In genomic region chr17:50272711-50273653, GRCh38 we compare ENCODE assay signal across 8 cellular contexts. TPM values are rescaled to one million over a fixed set of nuclear protein-coding genes. Genes with fewer than 3 reads are reported as not detected.
A peak's percentile ranks its signal among the peaks of the same experiment; 100 is the strongest.
DNase-seq lines count a peak whose midpoint lies in the region; ATAC-seq and FAIRE-seq lines count a peak whose summit lies in the region.

No MANE protein-coding gene starts in this region.

- H3K4me3 Mint-ChIP-seq in activated naive CD4-positive, alpha-beta T cell treated with anti-CD3 and anti-CD28 coated beads for 36 hours: peak overlapping the region; percentile 13

- FAIRE-seq in urothelium cell line (lab: Jason Lieb, UNC): no peak

- intact Hi-C loops in activated naive CD4-positive, alpha-beta T cell treated with anti-CD3 and anti-CD28 coated beads for 36 hours (cut with micrococcal nuclease): loop anchor here (1.0 to 5.0 kb wide), 4 partner anchors 24 to 156 kb away; no protein-coding TSS in a partner anchor
- intact Hi-C loops in Right ventricle myocardium superior (cut with DNase I): loop anchor here (1.0 kb wide), 1 partner anchor 71 kb away; no protein-coding TSS in a partner anchor

- CTCF ChIA-PET in activated naive CD4-positive, alpha-beta T cell treated with anti-CD3 and anti-CD28 coated beads for 36 hours (lab: Charles Lee): interaction anchor here (0.6 to 12.9 kb wide), 18 partner anchors 10 to 124 kb away, joined by 3 to 225 read pairs (median 4); partner anchors contain the start of genes COL1A1 and LRRC59

- DNase-seq in 8988T (peak; percentile 87), GM19238 (ENCODE audit: insufficient read length, low spot score) (peak; percentile 66), RPMI8226 (peak; percentile 52), Right ventricle myocardium superior (peak; percentile 74), pons (ENCODE audit: low spot score) (peak; percentile 5), urothelium cell line (ENCODE audit: low spot score) (peak; percentile 85)
- peak; percentile 52 for DNase-seq in activated naive CD4-positive, alpha-beta T cell treated with anti-CD3 and anti-CD28 coated beads for 36 hours

- peaks cover 27% of the 10 kb centered on the region for H3K27me3 Mint-ChIP-seq in activated naive CD4-positive, alpha-beta T cell treated with anti-CD3 and anti-CD28 coated beads for 36 hours (ENCODE audit: low read depth)

- no peak overlapping the region for H3K27ac Mint-ChIP-seq in activated naive CD4-positive, alpha-beta T cell treated with anti-CD3 and anti-CD28 coated beads for 36 hours

- H3K4me1 Mint-ChIP-seq in activated naive CD4-positive, alpha-beta T cell treated with anti-CD3 and anti-CD28 coated beads for 36 hours (ENCODE audit: low read depth): peaks cover 13% of the 10 kb centered on the region

- no peaks in the 10 kb centered on the region for H3K9me3 Mint-ChIP-seq in activated naive CD4-positive, alpha-beta T cell treated with anti-CD3 and anti-CD28 coated beads for 36 hours

- H3K36me3 Mint-ChIP-seq in activated naive CD4-positive, alpha-beta T cell treated with anti-CD3 and anti-CD28 coated beads for 36 hours (ENCODE audit: low read depth): no peaks in the 10 kb centered on the region

- ATAC-seq in Right ventricle myocardium superior (ENCODE audit: poor library complexity) (peak; percentile 85), GM18858 (IDR thresholded peaks at IDR 0.05; ENCODE audit: unreplicated experiment) (no peak)

RNA-seq across cellular contexts. Expression of gene TMEM92, which starts 1.3 kb away (rescaled TPM):
- not detected for total RNA-seq in activated naive CD4-positive, alpha-beta T cell treated with anti-CD3 and anti-CD28 coated beads for 36 hours
- total RNA-seq in Right ventricle myocardium superior: not detected

Comparison
In these comparisons a context has a peak if more than half of its experiments do, and no peak if none do; other contexts are left out.
1. DNase-seq: peak in every context shown above with its lines; median percentile 87 in 8988T; 85 in urothelium cell line; 74 in Right ventricle myocardium superior; 66 in GM19238; 52 in RPMI8226; 52 in activated naive CD4-positive, alpha-beta T cell treated with anti-CD3 and anti-CD28 coated beads for 36 hours; 5 in pons.